In genomic region chr3:179967622-179968021, GRCh38 we compare ENCODE assay signal across 14 cellular contexts.
A peak's percentile ranks its signal among the peaks of the same experiment; 100 is the strongest.
DNase-seq lines count a peak whose midpoint lies in the region; ATAC-seq, FAIRE-seq and TF ChIP-seq lines count a peak whose summit lies in the region.
"Had no signal": no experiment of that assay in that cellular context is flagged by ENCODE, and none has a peak within 500 bp of the region (broad histone marks: within the 10 kb centered on the region; RNA-seq: fewer than 3 reads in every experiment).

No MANE protein-coding gene starts in this region.

- no peaks in the 10 kb centered on the region for H3K27me3 ChIP-seq in OCI-LY1 (ENCODE audit: insufficient read depth, low read length)

- FAIRE-seq in GM12892 (lab: Jason Lieb, UNC), result peak; percentile 72
- FAIRE-seq: HTR-8/SVneo had no signal

- H4K20me1 ChIP-seq in OCI-LY1 (ENCODE audit: insufficient read depth, low read length), result no peaks in the 10 kb centered on the region

- no peak for DNase-seq in GM12892 (ENCODE audit: insufficient read length)
- DNase-seq in GM13976 (ENCODE audit: low spot score), result no peak
- DNase-seq in activated T-cell treated with anti-CD3 and anti-CD28 coated beads, Interleukin-2, amount 50 U/mL, for 48 hours, result no peak
- DNase-seq in NCI-H2081 treated with DMSO at 0.1 percent for 48 hours (lab: John Stamatoyannopoulos, UW), result no peak
- DNase-seq in stimulated activated CD4-positive, alpha-beta T cell treated with anti-CD3 and anti-CD28 coated beads, Interleukin-4, amount 100 ng/mL, for 4 hours, result no peak
- DNase-seq: activated CD4-positive, alpha-beta T cell treated with anti-CD3 and anti-CD28 coated beads for 4 hours; Calu3; dermis blood vessel endothelial cell had no signal

- no peak for TF ChIP-seq POLR2A in GM12892 (IDR thresholded peaks at IDR 0.05; ENCODE audit: low read depth, low read length)

- H3K4me1 ChIP-seq in OCI-LY1 (ENCODE audit: insufficient read depth, low read length, severe bottlenecking), result peaks cover 99% of the 10 kb centered on the region

- no peak overlapping the region for H2AFZ ChIP-seq in OCI-LY1 (ENCODE audit: low read length)

- peak overlapping the region; percentile 52 for H3K4me2 ChIP-seq in OCI-LY1 (ENCODE audit: low read length)

- H3K9me3 ChIP-seq in OCI-LY1 (ENCODE audit: low read length), result no peaks in the 10 kb centered on the region
- H3K9me3 ChIP-seq: thoracic aorta had no signal

- no peaks in the 10 kb centered on the region for H3K79me2 ChIP-seq in OCI-LY1 (ENCODE audit: insufficient read depth, low read length)

- no peaks in the 10 kb centered on the region for H3K9me2 ChIP-seq in OCI-LY1 (ENCODE audit: low read depth, low read length)

- TF ChIP-seq CTCF in OCI-LY1 (IDR thresholded peaks at IDR 0.05; ENCODE audit: low read length) (no peak), GM13976 (IDR thresholded peaks at IDR 0.05; ENCODE audit: borderline replicate concordance, control extremely low read depth, extremely low read depth, insufficient read depth, missing control alignments) (no peak)

- peak overlapping the region; percentile 50 for H3K4me3 ChIP-seq in OCI-LY1 (ENCODE audit: low read depth, low read length, poor library complexity, severe bottlenecking)
- H3K4me3 ChIP-seq: skin epidermis, thoracic aorta had no signal

- H3K9ac ChIP-seq in OCI-LY1 (ENCODE audit: low read length), result peak overlapping the region; percentile 53

- in situ Hi-C loops in GM13976 (cut with MboI; ENCODE audit: low sequenced_read_pairs, unreplicated experiment), result no loop called here

- peak; percentile 79 for ATAC-seq in GM19455 (IDR thresholded peaks at IDR 0.05; ENCODE audit: unreplicated experiment)
- peak; percentile 91 for ATAC-seq in HG03039 (IDR thresholded peaks at IDR 0.05; ENCODE audit: unreplicated experiment)

- H3K36me3 ChIP-seq in OCI-LY1 (ENCODE audit: insufficient read depth, low read length), result no peaks in the 10 kb centered on the region
- H3K36me3 ChIP-seq: thoracic aorta had no signal

- peak overlapping the region; percentile 96 for H3K27ac ChIP-seq in OCI-LY1 (ENCODE audit: low read depth, low read length, poor library complexity, severe bottlenecking)
- H3K27ac ChIP-seq: skin epidermis, thoracic aorta had no signal

- H3F3A ChIP-seq in OCI-LY1 (ENCODE audit: insufficient read depth, low read length), result no peaks in the 10 kb centered on the region
